26 cellular contexts compared by ENCODE assay signal in genomic region chr11:40787243-40787642, GRCh38.
"Had no signal": no experiment of that assay in that cellular context is flagged by ENCODE, and none has a peak within 500 bp of the region (broad histone marks: within the 10 kb centered on the region; RNA-seq: fewer than 3 reads in every experiment).

No MANE protein-coding gene starts in this region.

- H3K27ac ChIP-seq: brain microvascular endothelial cell, gastroesophageal sphincter, left ventricle myocardium inferior, parathyroid adenoma, right atrium auricular region, spleen, suprapubic skin, tibial artery, upper lobe of right lung, WERI-Rb-1 had no signal

- H3K9ac ChIP-seq: parathyroid adenoma had no signal

- H2AFZ ChIP-seq: parathyroid adenoma had no signal

- ATAC-seq: effector memory CD8-positive, alpha-beta T cell; gastroesophageal sphincter; upper lobe of right lung had no signal

- H3K36me3 ChIP-seq: brain microvascular endothelial cell, gastroesophageal sphincter, left ventricle myocardium inferior, right atrium auricular region, spleen, suprapubic skin, tibial artery, upper lobe of right lung, WERI-Rb-1 had no signal

- H3K4me3 ChIP-seq: gastroesophageal sphincter, left ventricle myocardium inferior, lung, right atrium auricular region, spleen, suprapubic skin, tibial artery, upper lobe of right lung had no signal

- H3K4me1 ChIP-seq: gastroesophageal sphincter, left ventricle myocardium inferior, parathyroid adenoma, right atrium auricular region, spleen, suprapubic skin, tibial artery, upper lobe of right lung had no signal

- H3K9me3 ChIP-seq: gastroesophageal sphincter, left ventricle myocardium inferior, right atrium auricular region, suprapubic skin, tibial artery, upper lobe of right lung had no signal

- H3K27me3 ChIP-seq: brain microvascular endothelial cell, gastroesophageal sphincter, right atrium auricular region, spleen, suprapubic skin, tibial artery, upper lobe of right lung had no signal

- DNase-seq: activated CD4-positive, alpha-beta memory T cell treated with anti-CD3 and anti-CD28 coated beads for 36 hours; activated CD4-positive, alpha-beta T cell treated with anti-CD3 and anti-CD28 coated beads, Interleukin-2, amount 10 ng/mL, durations not matched to agents 24 days and 14 days; activated CD4-positive, CD25-positive, alpha-beta regulatory T cell treated with anti-CD3 and anti-CD28 coated beads, Interleukin-2, amount 50 U/mL, for 72 hours; activated CD8-positive, alpha-beta memory T cell treated with anti-CD3 and anti-CD28 coated beads, Interleukin-2, amount 50 U/mL, for 4 hours; activated gamma-delta T cell; activated naive CD4-positive, alpha-beta T cell treated with anti-CD3 and anti-CD28 coated beads, Interleukin-2, amount 10 ng/mL, durations not matched to agents 7 days and 5 days; activated T-cell treated with anti-CD3 and anti-CD28 coated beads, Interleukin-2, amount 50 U/mL, for 24 hours; amniotic stem cell; brain microvascular endothelial cell; cortex of kidney; effector memory CD8-positive, alpha-beta T cell; hippocampal formation; islet precursor cell; left ventricle myocardium inferior; occipital lobe; spleen; stimulated activated naive CD4-positive, alpha-beta T cell; T-helper 9 cell; tibial artery; upper lobe of right lung; WERI-Rb-1 had no signal
